Comparison of ENCODE assay signal across 8 cellular contexts in the genomic region with DNA sequence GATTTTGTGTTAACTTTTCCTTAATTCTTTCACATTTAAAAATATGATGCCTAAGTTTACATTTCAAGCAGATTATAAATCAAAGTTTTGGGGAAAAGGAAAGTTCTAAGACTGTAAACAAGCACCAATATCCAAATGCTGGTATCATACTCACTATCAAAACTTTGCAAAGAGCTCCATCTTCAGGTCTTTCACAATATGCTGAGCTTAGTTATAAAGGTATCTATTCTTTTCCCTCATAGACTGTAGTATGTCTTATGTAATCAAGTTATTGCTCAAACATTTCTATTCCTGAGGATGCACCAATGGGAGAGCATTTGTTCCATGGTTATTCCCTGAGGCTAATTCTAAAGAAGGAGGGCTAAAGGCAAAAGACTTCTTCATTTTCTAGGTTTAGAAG.
DNase-seq lines count a peak whose midpoint lies in the region; ATAC-seq, FAIRE-seq and TF ChIP-seq lines count a peak whose summit lies in the region.

No MANE protein-coding gene starts in this region.

- no peak for TF ChIP-seq POLR2A in HCT116 (IDR thresholded peaks at IDR 0.05; ENCODE audit: borderline replicate concordance, extremely low read depth, insufficient read depth, insufficient read length)
- no peak for TF ChIP-seq POLR2A in gastroesophageal sphincter (IDR thresholded peaks at IDR 0.05)

- no peak overlapping the region for H3K4me3 Mint-ChIP-seq in activated T-helper 17 cell treated with anti-CD3 and anti-CD28 coated beads, Interleukin-2, amount 50 U/mL, for 72 hours

- peak; percentile 36 for TF ChIP-seq CTCF in GM13976 (IDR thresholded peaks at IDR 0.05; ENCODE audit: borderline replicate concordance, control extremely low read depth, extremely low read depth, insufficient read depth, missing control alignments)
- peak; percentile 31 to 72 (median 68); a peak in 5 of 6 replicates for TF ChIP-seq CTCF in HCT116 (IDR thresholded peaks at IDR 0.05 in 2 of 3, conservative IDR thresholded peaks at IDR 0.05 in 1 of 3; ENCODE audit: borderline replicate concordance in 1 of 3, insufficient read depth in 1 of 3, low read depth in 2 of 3, low read length in 2 of 3)
- peak; percentile 17 for TF ChIP-seq CTCF in brain microvascular endothelial cell (IDR thresholded peaks at IDR 0.05; ENCODE audit: low read depth, low read length, missing control alignments)
- TF ChIP-seq CTCF in gastroesophageal sphincter (IDR thresholded peaks at IDR 0.05), result no peak

- H3K27me3 Mint-ChIP-seq in activated T-helper 17 cell treated with anti-CD3 and anti-CD28 coated beads, Interleukin-2, amount 50 U/mL, for 72 hours, result peaks cover 10% of the 10 kb centered on the region

- intact Hi-C loops in HCT116 (cut with micrococcal nuclease), result loop anchor here (1.0 to 10.0 kb wide), 4 partner anchors 85 to 1943 kb away; no protein-coding TSS in a partner anchor

- H3K4me1 ChIP-seq in HCT116 (ENCODE audit: control insufficient read depth in 1 of 2, insufficient read depth in 2 of 2, low read length in 2 of 2) (0 out of 4 replicates have a peak, but pooled peaks cover 0 to 3% of the 10 kb centered on the region in 2 experiments), small intestine (ENCODE audit: control insufficient read depth in 2 of 2, insufficient read depth in 1 of 2, low read depth in 1 of 2, low read length in 1 of 2) (no peaks in the 10 kb centered on the region), gastroesophageal sphincter (no peaks in the 10 kb centered on the region)

- RAD21 ChIA-PET in HCT116 (lab: Charles Lee; ENCODE audit: low non-redundant PET in 1 of 2, low total read pairs in 2 of 2, uncharacterized antibody in 2 of 2, unreplicated experiment in 2 of 2), result interaction anchor here (0.6 to 1.1 kb wide), 4 partner anchors 83 to 123 kb away, joined by 3 to 5 read pairs (median 3); no protein-coding TSS in a partner anchor

- H3K9me3 ChIP-seq in HCT116 (ENCODE audit: control insufficient read depth in 1 of 2, insufficient read depth in 1 of 2, low read depth in 1 of 2, low read length in 2 of 2) (no peaks in the 10 kb centered on the region), small intestine (ENCODE audit: control insufficient read depth, low read depth) (no peaks in the 10 kb centered on the region), gastroesophageal sphincter (no peaks in the 10 kb centered on the region)

- H3K27me3 ChIP-seq in HCT116 (ENCODE audit: insufficient read depth, low read length), result no peaks in the 10 kb centered on the region
- H3K27me3 ChIP-seq in brain microvascular endothelial cell (replicated peaks), result no peaks in the 10 kb centered on the region
- H3K27me3 ChIP-seq in small intestine (ENCODE audit: control insufficient read depth in 2 of 2, insufficient read depth in 2 of 2, low read length in 2 of 2), result no peaks in the 10 kb centered on the region
- H3K27me3 ChIP-seq in gastroesophageal sphincter, result no peaks in the 10 kb centered on the region

- DNase-seq in GM13976 (ENCODE audit: low spot score) (peak; percentile 17), HCT116 (ENCODE audit: low read depth, low spot score) (peak; percentile 48), NAMALWA (ENCODE audit: low spot score) (peak; percentile 71), brain microvascular endothelial cell (no peak), small intestine (peak; percentile 11), NCI-H2107 (lab: John Stamatoyannopoulos, UW) (no peak)

- H3K4me1 Mint-ChIP-seq in activated T-helper 17 cell treated with anti-CD3 and anti-CD28 coated beads, Interleukin-2, amount 50 U/mL, for 72 hours, result no peaks in the 10 kb centered on the region

- H3K79me2 ChIP-seq in HCT116 (ENCODE audit: insufficient read depth, low read length), result no peaks in the 10 kb centered on the region

- ATAC-seq in HCT116, result peak; percentile 88
- no peak for ATAC-seq in activated T-helper 17 cell treated with anti-CD3 and anti-CD28 coated beads, Interleukin-2, amount 50 U/mL, for 72 hours (replicated peaks)
- no peak for ATAC-seq in gastroesophageal sphincter

- no peak for TF ChIP-seq EP300 in gastroesophageal sphincter (IDR thresholded peaks at IDR 0.05)

- BruUV-seq in HCT116 (replicated peaks; lab: Mats Ljungman, UMichigan), result no TSS peak

- H2AFZ ChIP-seq in HCT116 (ENCODE audit: low read depth, low read length, poor library complexity, severe bottlenecking), result peak overlapping the region; percentile 96

- no peak overlapping the region for H3K27ac Mint-ChIP-seq in activated T-helper 17 cell treated with anti-CD3 and anti-CD28 coated beads, Interleukin-2, amount 50 U/mL, for 72 hours

- H3K27ac ChIP-seq in HCT116 (ENCODE audit: low read depth, low read length), result no peak overlapping the region
- no peak overlapping the region for H3K27ac ChIP-seq in brain microvascular endothelial cell
- H3K27ac ChIP-seq in small intestine (ENCODE audit: low read depth in 1 of 2, low read length in 1 of 2), result no peak overlapping the region
- H3K27ac ChIP-seq in gastroesophageal sphincter, result no peak overlapping the region

- H3K9ac ChIP-seq in HCT116 (ENCODE audit: low read length), result no peak overlapping the region

- peak; percentile 79 for TF ChIP-seq RAD21 in HCT116 (IDR thresholded peaks at IDR 0.05; ENCODE audit: low read depth)

- no peak overlapping the region for H3K4me3 ChIP-seq in HCT116 (replicated peaks in 1 of 2; ENCODE audit: low read depth in 1 of 2, low read length in 2 of 2)
- H3K4me3 ChIP-seq in brain microvascular endothelial cell (ENCODE audit: low read depth, low read length), result no peak overlapping the region
- H3K4me3 ChIP-seq in small intestine (ENCODE audit: low read depth in 1 of 2, low read length in 2 of 2), result no peak overlapping the region
- H3K4me3 ChIP-seq in gastroesophageal sphincter, result no peak overlapping the region

- H3K36me3 ChIP-seq in HCT116 (ENCODE audit: control insufficient read depth in 1 of 2, insufficient read depth in 2 of 2, low read length in 2 of 2) (no peaks in the 10 kb centered on the region), brain microvascular endothelial cell (replicated peaks) (no peaks in the 10 kb centered on the region), small intestine (ENCODE audit: control insufficient read depth in 2 of 2, insufficient read depth in 2 of 2, low read length in 2 of 2) (no peaks in the 10 kb centered on the region), gastroesophageal sphincter (no peaks in the 10 kb centered on the region)

- no peaks in the 10 kb centered on the region for H3K9me2 ChIP-seq in HCT116 (ENCODE audit: insufficient read depth)

- H4K20me1 ChIP-seq in HCT116 (ENCODE audit: insufficient read depth), result no peaks in the 10 kb centered on the region

- CTCF ChIA-PET in HCT116 (lab: Charles Lee), result interaction anchor here (0.6 to 2.5 kb wide), 16 partner anchors 8 to 1939 kb away, joined by 3 to 19 read pairs (median 4); no protein-coding TSS in a partner anchor

- POLR2A ChIA-PET in HCT116 (lab: Charles Lee), result no interaction called here

- no peak for FAIRE-seq in small intestine (lab: Jason Lieb, UNC)

- in situ Hi-C loops in GM13976 (cut with MboI; ENCODE audit: low sequenced_read_pairs, unreplicated experiment), result loop anchor here (10.0 kb wide), 1 partner anchor 293 kb away; no protein-coding TSS in a partner anchor
- in situ Hi-C loops in brain microvascular endothelial cell (cut with HindIII; ENCODE audit: low pct_ligation_motif_present, low sequenced_read_pairs), result no loop called here

- no peak overlapping the region for H3K4me2 ChIP-seq in HCT116 (ENCODE audit: low read length)

- no peaks in the 10 kb centered on the region for H3K36me3 Mint-ChIP-seq in activated T-helper 17 cell treated with anti-CD3 and anti-CD28 coated beads, Interleukin-2, amount 50 U/mL, for 72 hours (ENCODE audit: low read depth)

- no peaks in the 10 kb centered on the region for H3K9me3 Mint-ChIP-seq in activated T-helper 17 cell treated with anti-CD3 and anti-CD28 coated beads, Interleukin-2, amount 50 U/mL, for 72 hours

TF ChIP-seq in HCT116, 20 proteins besides CTCF, POLR2A, EP300 and RAD21:
- TF ChIP-seq, protein P1, sequence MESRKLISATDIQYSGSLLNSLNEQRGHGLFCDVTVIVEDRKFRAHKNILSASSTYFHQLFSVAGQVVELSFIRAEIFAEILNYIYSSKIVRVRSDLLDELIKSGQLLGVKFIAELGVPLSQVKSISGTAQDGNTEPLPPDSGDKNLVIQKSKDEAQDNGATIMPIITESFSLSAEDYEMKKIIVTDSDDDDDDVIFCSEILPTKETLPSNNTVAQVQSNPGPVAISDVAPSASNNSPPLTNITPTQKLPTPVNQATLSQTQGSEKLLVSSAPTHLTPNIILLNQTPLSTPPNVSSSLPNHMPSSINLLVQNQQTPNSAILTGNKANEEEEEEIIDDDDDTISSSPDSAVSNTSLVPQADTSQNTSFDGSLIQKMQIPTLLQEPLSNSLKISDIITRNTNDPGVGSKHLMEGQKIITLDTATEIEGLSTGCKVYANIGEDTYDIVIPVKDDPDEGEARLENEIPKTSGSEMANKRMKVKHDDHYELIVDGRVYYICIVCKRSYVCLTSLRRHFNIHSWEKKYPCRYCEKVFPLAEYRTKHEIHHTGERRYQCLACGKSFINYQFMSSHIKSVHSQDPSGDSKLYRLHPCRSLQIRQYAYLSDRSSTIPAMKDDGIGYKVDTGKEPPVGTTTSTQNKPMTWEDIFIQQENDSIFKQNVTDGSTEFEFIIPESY (IDR thresholded peaks at IDR 0.05; ENCODE audit: extremely low read depth, insufficient replicate concordance, low read length), result no peak
- TF ChIP-seq TCF7L2 (IDR thresholded peaks at IDR 0.05; ENCODE audit: borderline replicate concordance, extremely low read depth, insufficient read depth, insufficient read length) (no peak), CBX3 (IDR thresholded peaks at IDR 0.05; ENCODE audit: low read depth) (no peak), CEBPB (IDR thresholded peaks at IDR 0.05; ENCODE audit: low read depth) (peak; percentile 80), EZH2 (IDR thresholded peaks at IDR 0.05) (no peak), EZH2phosphoT487 (IDR thresholded peaks at IDR 0.05; ENCODE audit: borderline replicate concordance) (no peak), ATF3 (IDR thresholded peaks at IDR 0.05) (no peak), ZNF274 (IDR thresholded peaks at IDR 0.05; ENCODE audit: low read depth, low read length) (no peak), EGR1 (IDR thresholded peaks at IDR 0.05; ENCODE audit: low read depth) (no peak)
TF ChIP-seq in HCT116: peak in this region for 1.

Comparison
In these comparisons a context has a peak if more than half of its experiments do, and no peak if none do; other contexts are left out.
1. DNase-seq: peak in GM13976 (single experiment), HCT116 (single experiment), NAMALWA (single experiment) and small intestine (single experiment); none in brain microvascular endothelial cell (single experiment) and NCI-H2107 (single experiment).
2. CTCF ChIP-seq: peak in GM13976 (single experiment), HCT116 (3 of 3) and brain microvascular endothelial cell (single experiment); none in gastroesophageal sphincter (0 of 4).